1 cellular context compared by ENCODE assay signal in genomic region chr16:88533945-88534641, GRCh38.
A peak's percentile ranks its signal among the peaks of the same experiment; 100 is the strongest.
TF ChIP-seq lines count a peak whose summit lies in the region.

No MANE protein-coding gene starts in this region.

TF ChIP-seq in HEK293, 187 proteins besides CTCF, POLR2A, EP300 and RAD21 (continued from another document and continues in another):
- TF ChIP-seq ZSCAN23 (tag by site-specific recombination; IDR thresholded peaks at IDR 0.05) (no peak), ZNF529 (tag by site-specific recombination; IDR thresholded peaks at IDR 0.05; ENCODE audit: insufficient replicate concordance) (no peak), ZNF112 (tag by site-specific recombination; IDR thresholded peaks at IDR 0.05) (no peak), ZNF670 (tag by site-specific recombination; IDR thresholded peaks at IDR 0.05; ENCODE audit: low read depth) (no peak), SETDB1 (IDR thresholded peaks at IDR 0.05; ENCODE audit: insufficient read length, low read length) (no peak), ZNF354C (tag by site-specific recombination; IDR thresholded peaks at IDR 0.05; ENCODE audit: borderline replicate concordance, low read depth) (no peak), ZSCAN30 (tag by site-specific recombination; IDR thresholded peaks at IDR 0.05) (0 out of 2 replicates have a peak, but pooled peaks have one; percentile 48), ZNF423 (tag by site-specific recombination; IDR thresholded peaks at IDR 0.05) (no peak), ZBTB44 (tag by site-specific recombination; IDR thresholded peaks at IDR 0.05) (no peak), ZNF701 (tag by site-specific recombination; IDR thresholded peaks at IDR 0.05) (no peak), ZIC2 (tag by site-specific recombination; IDR thresholded peaks at IDR 0.05) (no peak), ZNF510 (tag by site-specific recombination; IDR thresholded peaks at IDR 0.05; ENCODE audit: insufficient replicate concordance) (no peak), ZBTB11 (tag by site-specific recombination; conservative IDR thresholded peaks at IDR 0.05; ENCODE audit: low read depth) (peak; percentile 66), ZBTB10 (tag by site-specific recombination; IDR thresholded peaks at IDR 0.05) (no peak), ZNF707 (tag by site-specific recombination; IDR thresholded peaks at IDR 0.05) (no peak), KLF10 (tag by site-specific recombination; IDR thresholded peaks at IDR 0.05) (0 out of 2 replicates have a peak, but pooled peaks have one; percentile 35), ZNF830 (tag by site-specific recombination; IDR thresholded peaks at IDR 0.05; ENCODE audit: low read depth) (no peak), ELK4 (IDR thresholded peaks at IDR 0.05; ENCODE audit: borderline replicate concordance, low read depth, low read length) (no peak), ZNF548 (tag by site-specific recombination; IDR thresholded peaks at IDR 0.05) (no peak), ZBTB17 (tag by site-specific recombination; IDR thresholded peaks at IDR 0.05) (no peak), ZNF639 (tag by site-specific recombination; IDR thresholded peaks at IDR 0.05) (no peak), ZNF266 (tag by site-specific recombination; IDR thresholded peaks at IDR 0.05; ENCODE audit: low read depth) (no peak), ZNF658 (tag by site-specific recombination; IDR thresholded peaks at IDR 0.05) (no peak), ZNF140 (tag by site-specific recombination; IDR thresholded peaks at IDR 0.05) (no peak), KLF17 (tag by site-specific recombination; IDR thresholded peaks at IDR 0.05) (no peak), ZSCAN16 (tag by site-specific recombination; IDR thresholded peaks at IDR 0.05) (no peak), ZBTB49 (tag by site-specific recombination; IDR thresholded peaks at IDR 0.05; ENCODE audit: low read depth) (no peak), GLI2 (tag by site-specific recombination; IDR thresholded peaks at IDR 0.05; ENCODE audit: borderline replicate concordance, low read depth) (no peak), ZNF843 (tag by site-specific recombination; IDR thresholded peaks at IDR 0.05) (no peak), ZNF610 (tag by site-specific recombination; IDR thresholded peaks at IDR 0.05; ENCODE audit: borderline replicate concordance) (no peak), YY2 (tag by site-specific recombination; IDR thresholded peaks at IDR 0.05) (no peak), ZNF324 (tag by site-specific recombination; IDR thresholded peaks at IDR 0.05) (no peak), ZBTB20 (tag by site-specific recombination; IDR thresholded peaks at IDR 0.05) (peak; percentile 34; the same call in 1 of the 2 replicates), ZNF146 (tag by site-specific recombination; IDR thresholded peaks at IDR 0.05) (no peak), ZNF785 (tag by site-specific recombination; IDR thresholded peaks at IDR 0.05) (no peak), ZBTB48 (tag by site-specific recombination; IDR thresholded peaks at IDR 0.05) (no peak), AEBP2 (tag by site-specific recombination; IDR thresholded peaks at IDR 0.05; ENCODE audit: borderline replicate concordance) (no peak), SCRT2 (tag by site-specific recombination; IDR thresholded peaks at IDR 0.05) (no peak), ZNF791 (tag by site-specific recombination; IDR thresholded peaks at IDR 0.05) (no peak), ZNF239 (tag by site-specific recombination; IDR thresholded peaks at IDR 0.05) (no peak), PRDM6 (tag by site-specific recombination; IDR thresholded peaks at IDR 0.05) (no peak), ZNF521 (tag by site-specific recombination; IDR thresholded peaks at IDR 0.05) (no peak), ZNF629 (tag by site-specific recombination; IDR thresholded peaks at IDR 0.05) (no peak), ZNF398 (tag by site-specific recombination; IDR thresholded peaks at IDR 0.05) (no peak), ZNF660 (tag by site-specific recombination; IDR thresholded peaks at IDR 0.05) (0 out of 2 replicates have a peak, but pooled peaks have one; percentile 15), ZNF76 (tag by site-specific recombination; IDR thresholded peaks at IDR 0.05; ENCODE audit: borderline replicate concordance, low read depth) (no peak), ZFP3 (tag by site-specific recombination; IDR thresholded peaks at IDR 0.05; ENCODE audit: low read depth) (no peak)
